ENCODE assay signal across 1 cellular context in genomic region chr17:29927546-29927945, GRCh38.
TF ChIP-seq lines count a peak whose summit lies in the region.

No MANE protein-coding gene starts in this region.

TF ChIP-seq in IMR-90, 13 proteins besides CTCF, POLR2A, EP300 and RAD21:
- no peak for TF ChIP-seq MAFK (IDR thresholded peaks at IDR 0.05; ENCODE audit: low read depth, low read length)
- no peak for TF ChIP-seq MAZ (IDR thresholded peaks at IDR 0.05; ENCODE audit: borderline replicate concordance, low read depth, low read length)
- no peak for TF ChIP-seq RFX5 (IDR thresholded peaks at IDR 0.05; ENCODE audit: low read depth, low read length)
- no peak for TF ChIP-seq MXI1 (IDR thresholded peaks at IDR 0.05; ENCODE audit: borderline replicate concordance, low read depth, low read length)
- no peak for TF ChIP-seq CEBPB (IDR thresholded peaks at IDR 0.05; ENCODE audit: low read depth, low read length)
- no peak for TF ChIP-seq RCOR1 (IDR thresholded peaks at IDR 0.05; ENCODE audit: insufficient replicate concordance, low read length)
- TF ChIP-seq USF2 (IDR thresholded peaks at IDR 0.05; ENCODE audit: low read depth, low read length): no peak
- no peak for TF ChIP-seq FOS (IDR thresholded peaks at IDR 0.05; ENCODE audit: low read depth, low read length)
- TF ChIP-seq BHLHE40 (IDR thresholded peaks at IDR 0.05; ENCODE audit: low read depth, low read length): no peak
- TF ChIP-seq, protein P1, sequence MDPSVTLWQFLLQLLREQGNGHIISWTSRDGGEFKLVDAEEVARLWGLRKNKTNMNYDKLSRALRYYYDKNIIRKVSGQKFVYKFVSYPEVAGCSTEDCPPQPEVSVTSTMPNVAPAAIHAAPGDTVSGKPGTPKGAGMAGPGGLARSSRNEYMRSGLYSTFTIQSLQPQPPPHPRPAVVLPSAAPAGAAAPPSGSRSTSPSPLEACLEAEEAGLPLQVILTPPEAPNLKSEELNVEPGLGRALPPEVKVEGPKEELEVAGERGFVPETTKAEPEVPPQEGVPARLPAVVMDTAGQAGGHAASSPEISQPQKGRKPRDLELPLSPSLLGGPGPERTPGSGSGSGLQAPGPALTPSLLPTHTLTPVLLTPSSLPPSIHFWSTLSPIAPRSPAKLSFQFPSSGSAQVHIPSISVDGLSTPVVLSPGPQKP (IDR thresholded peaks at IDR 0.05; ENCODE audit: borderline replicate concordance, low read depth, low read length): no peak
- TF ChIP-seq CHD1 (IDR thresholded peaks at IDR 0.05; ENCODE audit: low read depth, low read length): no peak
TF ChIP-seq in IMR-90: peak in this region for 0.
